Comparison of ENCODE assay signal across 8 cellular contexts in the genomic region with DNA sequence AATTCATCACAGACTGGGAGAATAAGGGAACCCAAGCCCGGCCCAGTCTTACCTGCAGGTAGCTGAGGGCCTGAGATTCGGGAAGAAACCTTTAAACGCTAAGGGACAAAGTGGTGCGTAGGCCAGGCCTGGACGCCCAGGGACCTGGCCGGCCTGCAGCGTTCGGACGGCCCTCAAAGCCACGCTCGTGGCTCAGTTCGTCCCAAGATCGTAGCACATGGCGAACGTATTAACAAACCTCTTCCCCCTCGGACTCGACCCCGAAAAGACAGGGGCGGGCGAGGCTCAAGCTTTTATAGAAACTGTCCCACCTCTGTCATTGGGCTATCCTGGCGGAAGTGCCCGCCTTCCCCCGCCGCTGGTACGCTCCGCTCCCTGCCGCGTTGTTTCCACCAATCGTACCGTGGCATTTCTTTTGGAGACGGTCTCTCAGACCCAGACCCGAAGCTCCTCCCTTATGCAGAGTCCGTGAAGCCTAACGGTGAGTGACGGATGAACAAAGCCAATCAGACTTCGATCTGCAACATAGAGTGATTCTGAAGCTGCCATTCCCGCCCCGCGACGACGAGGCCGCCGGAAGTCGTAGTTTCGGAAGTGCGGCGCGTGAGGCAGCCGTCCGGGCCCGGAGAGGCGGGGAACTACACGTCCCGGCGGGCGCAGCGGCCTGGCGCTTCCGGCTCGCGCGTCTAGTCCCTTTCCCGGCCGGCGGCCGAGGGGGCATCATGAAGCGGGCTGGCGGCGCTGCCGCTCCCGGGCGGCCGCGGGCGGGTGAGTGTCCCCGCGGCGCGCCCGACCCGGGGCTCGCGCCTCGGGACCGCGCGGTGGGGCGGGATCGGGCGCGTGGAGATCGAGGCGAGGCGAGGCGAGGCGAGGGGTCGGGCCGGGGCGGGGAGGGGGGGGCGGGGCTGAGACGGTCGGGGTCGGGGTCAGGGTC. TPM values are rescaled to one million over a fixed set of nuclear protein-coding genes. Genes with fewer than 3 reads are reported as not detected.
DNase-seq lines count a peak whose midpoint lies in the region; ATAC-seq and TF ChIP-seq lines count a peak whose summit lies in the region.

A gene (plus strand): TSS at position 692 of the 934 bp plus-strand sequence. CDS start 8,139 bp downstream, outside the sequence.

- H3K27ac Mint-ChIP-seq in activated T-helper 2 cell treated with anti-CD3 and anti-CD28 coated beads, Interferon-gamma antibody, Interleukin-2, Interleukin-4, amounts not matched to agents 10 μg/mL and 5 μg/mL and 100 μg/mL, durations not matched to agents 14 hours and 24 hours and 36 hours: peak within 1 kb of the TSS; percentile 87
- H3K27ac Mint-ChIP-seq in naive thymus-derived CD4-positive, alpha-beta T cell: peak within 1 kb of the TSS; percentile 78 to 95 (median 91)
- peak within 1 kb of the TSS; percentile 97 for H3K27ac Mint-ChIP-seq in stimulated activated naive B cell treated with anti-CD40 and anti-IgM and Interleukin-4, amounts not matched to agents 10 μg/mL and 1 μg/mL and 100 μg/mL, for 72 hours

- H3K9ac ChIP-seq in fibroblast of lung (ENCODE audit: insufficient read depth, low read length): peak within 1 kb of the TSS; percentile 90

- H3K27me3 ChIP-seq in RWPE2 (ENCODE audit: insufficient read depth, poor library complexity, severe bottlenecking) (no peaks in the 10 kb centered on the region), fibroblast of lung (ENCODE audit: control insufficient read depth, insufficient read depth, low read length) (no peaks in the 10 kb centered on the region)
- no peaks in the 10 kb centered on the region for H3K27me3 ChIP-seq in naive thymus-derived CD4-positive, alpha-beta T cell (ENCODE audit: control insufficient read depth in 2 of 2, insufficient read depth in 2 of 2, low read length in 2 of 2)

- peaks cover 48% of the 10 kb centered on the region for H3K36me3 Mint-ChIP-seq in activated T-helper 2 cell treated with anti-CD3 and anti-CD28 coated beads, Interferon-gamma antibody, Interleukin-2, Interleukin-4, amounts not matched to agents 10 μg/mL and 5 μg/mL and 100 μg/mL, durations not matched to agents 14 hours and 24 hours and 36 hours (ENCODE audit: low read depth)
- H3K36me3 Mint-ChIP-seq in naive thymus-derived CD4-positive, alpha-beta T cell: peaks cover 0 to 21% (median 0%) of the 10 kb centered on the region in 5 donors
- H3K36me3 Mint-ChIP-seq in stimulated activated naive B cell treated with anti-CD40 and anti-IgM and Interleukin-4, amounts not matched to agents 10 μg/mL and 1 μg/mL and 100 μg/mL, for 72 hours: peaks cover 48 to 59% of the 10 kb centered on the region in 2 donors

- H2AFZ ChIP-seq in fibroblast of lung (ENCODE audit: low read length): no peak within 1 kb of the TSS

- intact Hi-C loops in activated T-helper 2 cell treated with anti-CD3 and anti-CD28 coated beads, Interferon-gamma antibody, Interleukin-2, Interleukin-4, amounts not matched to agents 10 μg/mL and 5 μg/mL and 100 μg/mL, durations not matched to agents 14 hours and 24 hours and 36 hours (cut with micrococcal nuclease): loop anchor here (1.0 to 10.0 kb wide), 3 partner anchors 59 to 359 kb away; a partner anchor contains a TSS
- intact Hi-C loops in naive thymus-derived CD4-positive, alpha-beta T cell (cut with micrococcal nuclease): loop anchor here (1.0 to 10.0 kb wide), 18 partner anchors 19 to 848 kb away; a partner anchor contains a TSS

- H3K9me3 Mint-ChIP-seq in activated T-helper 2 cell treated with anti-CD3 and anti-CD28 coated beads, Interferon-gamma antibody, Interleukin-2, Interleukin-4, amounts not matched to agents 10 μg/mL and 5 μg/mL and 100 μg/mL, durations not matched to agents 14 hours and 24 hours and 36 hours: no peaks in the 10 kb centered on the region
- no peaks in the 10 kb centered on the region for H3K9me3 Mint-ChIP-seq in naive thymus-derived CD4-positive, alpha-beta T cell
- no peaks in the 10 kb centered on the region for H3K9me3 Mint-ChIP-seq in stimulated activated naive B cell treated with anti-CD40 and anti-IgM and Interleukin-4, amounts not matched to agents 10 μg/mL and 1 μg/mL and 100 μg/mL, for 72 hours

- peak within 1 kb of the TSS; percentile 100 for H3K4me2 ChIP-seq in fibroblast of lung (ENCODE audit: extremely low read depth, insufficient read depth, low read length)

- ATAC-seq in RWPE2 (ENCODE audit: low read depth): peak; percentile 77
- peak; percentile 95 for ATAC-seq in naive thymus-derived CD4-positive, alpha-beta T cell
- ATAC-seq in stimulated activated naive B cell treated with anti-CD40 and anti-IgM and Interleukin-4, amounts not matched to agents 10 μg/mL and 1 μg/mL and 100 μg/mL, for 72 hours (replicated peaks): peak; percentile 91 to 95

- POLR2A ChIA-PET in naive thymus-derived CD4-positive, alpha-beta T cell (lab: Charles Lee): interaction anchor here (0.6 to 4.3 kb wide), 56 partner anchors 8 to 1922 kb away, joined by 3 to 44 read pairs (median 5); a partner anchor contains a TSS

- DNase-seq in EH (ENCODE audit: low read depth) (peak; percentile 100), H4 (ENCODE audit: low spot score) (peak; percentile 100), LoVo (ENCODE audit: low spot score) (peak; percentile 99), RWPE2 (ENCODE audit: low spot score) (peak; percentile 99), fibroblast of lung (ENCODE audit: low read depth in 2 of 2) (peak; percentile 100)
- peak; percentile 98 for DNase-seq in activated T-helper 2 cell treated with anti-CD3 and anti-CD28 coated beads, Interferon-gamma antibody, Interleukin-2, Interleukin-4, amounts not matched to agents 10 μg/mL and 5 μg/mL and 100 μg/mL, durations not matched to agents 14 hours and 24 hours and 36 hours (ENCODE audit: low spot score)
- DNase-seq in naive thymus-derived CD4-positive, alpha-beta T cell: peak; percentile 85 to 99 (median 98)
- peak; percentile 99 for DNase-seq in stimulated activated naive B cell treated with anti-CD40 and anti-IgM and Interleukin-4, amounts not matched to agents 10 μg/mL and 1 μg/mL and 100 μg/mL, for 72 hours

- H3K4me1 Mint-ChIP-seq in activated T-helper 2 cell treated with anti-CD3 and anti-CD28 coated beads, Interferon-gamma antibody, Interleukin-2, Interleukin-4, amounts not matched to agents 10 μg/mL and 5 μg/mL and 100 μg/mL, durations not matched to agents 14 hours and 24 hours and 36 hours (ENCODE audit: low read depth): peaks cover 20% of the 10 kb centered on the region
- peaks cover 20 to 59% (median 44%) of the 10 kb centered on the region in 7 donors for H3K4me1 Mint-ChIP-seq in naive thymus-derived CD4-positive, alpha-beta T cell
- H3K4me1 Mint-ChIP-seq in stimulated activated naive B cell treated with anti-CD40 and anti-IgM and Interleukin-4, amounts not matched to agents 10 μg/mL and 1 μg/mL and 100 μg/mL, for 72 hours: peaks cover 42 to 89% of the 10 kb centered on the region in 2 donors

- peaks cover 11% of the 10 kb centered on the region for H4K20me1 ChIP-seq in fibroblast of lung (ENCODE audit: control insufficient read depth, extremely low read depth, insufficient read depth, low read length)

- CTCF ChIA-PET in naive thymus-derived CD4-positive, alpha-beta T cell (lab: Charles Lee): interaction anchor here (0.8 to 3.7 kb wide), 8 partner anchors 12 to 190 kb away, joined by 3 to 30 read pairs (median 4); a partner anchor contains a TSS

- no peaks in the 10 kb centered on the region for H3K27me3 Mint-ChIP-seq in activated T-helper 2 cell treated with anti-CD3 and anti-CD28 coated beads, Interferon-gamma antibody, Interleukin-2, Interleukin-4, amounts not matched to agents 10 μg/mL and 5 μg/mL and 100 μg/mL, durations not matched to agents 14 hours and 24 hours and 36 hours (ENCODE audit: low read depth)
- no peaks in the 10 kb centered on the region for H3K27me3 Mint-ChIP-seq in naive thymus-derived CD4-positive, alpha-beta T cell
- no peaks in the 10 kb centered on the region for H3K27me3 Mint-ChIP-seq in stimulated activated naive B cell treated with anti-CD40 and anti-IgM and Interleukin-4, amounts not matched to agents 10 μg/mL and 1 μg/mL and 100 μg/mL, for 72 hours

- peaks cover 38% of the 10 kb centered on the region for H3K4me1 ChIP-seq in RWPE2 (ENCODE audit: insufficient read depth, poor library complexity, severe bottlenecking)
- peaks cover 54% of the 10 kb centered on the region for H3K4me1 ChIP-seq in fibroblast of lung (ENCODE audit: control insufficient read depth, extremely low read depth, insufficient read depth, low read length)
- peaks cover 21 to 52% of the 10 kb centered on the region in 2 donors for H3K4me1 ChIP-seq in naive thymus-derived CD4-positive, alpha-beta T cell (ENCODE audit: control insufficient read depth in 2 of 2, insufficient read depth in 2 of 2, low read length in 2 of 2)

- peaks cover 88% of the 10 kb centered on the region for H3K79me2 ChIP-seq in fibroblast of lung (ENCODE audit: control insufficient read depth, insufficient read depth, low read length)

- H3K36me3 ChIP-seq in RWPE2 (ENCODE audit: low read depth) (peaks cover 42% of the 10 kb centered on the region), fibroblast of lung (ENCODE audit: control insufficient read depth, insufficient read depth, low read length) (peaks cover 25% of the 10 kb centered on the region)
- peaks cover 0 to 11% (median 0%) of the 10 kb centered on the region in 3 experiments for H3K36me3 ChIP-seq in naive thymus-derived CD4-positive, alpha-beta T cell (ENCODE audit: control insufficient read depth in 2 of 3, insufficient read depth in 3 of 3, low read length in 3 of 3)

- H3K4me3 ChIP-seq in RWPE2 (ENCODE audit: severe bottlenecking) (peak within 1 kb of the TSS; percentile 81), fibroblast of lung (replicated peaks in 1 of 4; ENCODE audit: control extremely low read depth in 1 of 4, insufficient read depth in 1 of 4, low read depth in 3 of 4, low read length in 4 of 4) (peak within 1 kb of the TSS; percentile 95 to 100 (median 100))
- H3K4me3 ChIP-seq in naive thymus-derived CD4-positive, alpha-beta T cell (ENCODE audit: low read length): peak within 1 kb of the TSS; percentile 79

- peak within 1 kb of the TSS; percentile 92 for H3K4me3 Mint-ChIP-seq in activated T-helper 2 cell treated with anti-CD3 and anti-CD28 coated beads, Interferon-gamma antibody, Interleukin-2, Interleukin-4, amounts not matched to agents 10 μg/mL and 5 μg/mL and 100 μg/mL, durations not matched to agents 14 hours and 24 hours and 36 hours (ENCODE audit: low read depth)
- H3K4me3 Mint-ChIP-seq in naive thymus-derived CD4-positive, alpha-beta T cell: peak within 1 kb of the TSS; percentile 85 to 99 (median 94)
- peak within 1 kb of the TSS; percentile 96 for H3K4me3 Mint-ChIP-seq in stimulated activated naive B cell treated with anti-CD40 and anti-IgM and Interleukin-4, amounts not matched to agents 10 μg/mL and 1 μg/mL and 100 μg/mL, for 72 hours

- TF ChIP-seq CTCF in RWPE2 (IDR thresholded peaks at IDR 0.05; ENCODE audit: poor library complexity, severe bottlenecking): no peak
- no peak for TF ChIP-seq CTCF in fibroblast of lung (conservative IDR thresholded peaks at IDR 0.05 in 1 of 2, IDR thresholded peaks at IDR 0.05 in 1 of 2; ENCODE audit: low read depth in 1 of 2, low read length in 2 of 2)

- H3K27ac ChIP-seq in RWPE2 (ENCODE audit: poor library complexity, severe bottlenecking): peak within 1 kb of the TSS; percentile 93
- peak within 1 kb of the TSS; percentile 95 for H3K27ac ChIP-seq in fibroblast of lung (ENCODE audit: insufficient read depth, low read length)
- H3K27ac ChIP-seq in naive thymus-derived CD4-positive, alpha-beta T cell (ENCODE audit: low read depth, low read length): peak within 1 kb of the TSS; percentile 80

- H3K9me3 ChIP-seq in RWPE2 (ENCODE audit: severe bottlenecking) (no peaks in the 10 kb centered on the region), fibroblast of lung (ENCODE audit: control insufficient read depth, insufficient read depth, low read depth, low read length) (no peaks in the 10 kb centered on the region)
- no peaks in the 10 kb centered on the region for H3K9me3 ChIP-seq in naive thymus-derived CD4-positive, alpha-beta T cell (ENCODE audit: control insufficient read depth in 2 of 3, low read length in 3 of 3)

RNA-seq across cellular contexts. Expression of the gene that starts here (rescaled TPM):
- 58.2 and 71.0 TPM in 2 replicates for total RNA-seq in H4 (2014; rRNA removed; shearing (Covaris generic))
- 69.8 and 70.7 TPM in 2 replicates for total RNA-seq in activated T-helper 2 cell treated with anti-CD3 and anti-CD28 coated beads, Interferon-gamma antibody, Interleukin-2, Interleukin-4, amounts not matched to agents 10 μg/mL and 5 μg/mL and 100 μg/mL, durations not matched to agents 14 hours and 24 hours and 36 hours
- total RNA-seq in fibroblast of lung: 52.1 and 60.3 TPM in 2 replicates
- polyA plus RNA-seq in fibroblast of lung: 38.7 and 44.4 TPM in 2 replicates
- polyA plus RNA-seq in fibroblast of lung (2012): 77.9 and 87.1 TPM in 2 replicates
- polyA minus RNA-seq in fibroblast of lung (ENCODE audit: low replicate concordance): 135 and 152 TPM in 2 replicates
- 10 to 100 TPM; 30.0 to 58.3 (median 36.7) TPM for total RNA-seq in naive thymus-derived CD4-positive, alpha-beta T cell
- 1 to 10 TPM; 4.8 to 6.8 TPM for polyA plus RNA-seq in naive thymus-derived CD4-positive, alpha-beta T cell

Comparison
In these comparisons a context has a peak if more than half of its experiments do, and no peak if none do; other contexts are left out.
1. Peak in every context shown above with its lines: DNase-seq, ATAC-seq, H3K4me3 ChIP-seq and H3K27ac ChIP-seq.